ENCODE assay signal across 1 cellular context in genomic region chr22:42711281-42711731, GRCh38.
TF ChIP-seq lines count a peak whose summit lies in the region.

No MANE protein-coding gene starts in this region.

TF ChIP-seq in SK-N-SH, 30 proteins besides CTCF, POLR2A, EP300 and RAD21 (continued from another document):
- TF ChIP-seq REST (IDR thresholded peaks at IDR 0.05; ENCODE audit: low read depth, low read length) (no peak), USF2 (IDR thresholded peaks at IDR 0.05; ENCODE audit: borderline replicate concordance, low read depth, low read length) (no peak), SMC3 (IDR thresholded peaks at IDR 0.05; ENCODE audit: low read depth, low read length) (no peak)
